8 cellular contexts compared by ENCODE assay signal in the genomic region with DNA sequence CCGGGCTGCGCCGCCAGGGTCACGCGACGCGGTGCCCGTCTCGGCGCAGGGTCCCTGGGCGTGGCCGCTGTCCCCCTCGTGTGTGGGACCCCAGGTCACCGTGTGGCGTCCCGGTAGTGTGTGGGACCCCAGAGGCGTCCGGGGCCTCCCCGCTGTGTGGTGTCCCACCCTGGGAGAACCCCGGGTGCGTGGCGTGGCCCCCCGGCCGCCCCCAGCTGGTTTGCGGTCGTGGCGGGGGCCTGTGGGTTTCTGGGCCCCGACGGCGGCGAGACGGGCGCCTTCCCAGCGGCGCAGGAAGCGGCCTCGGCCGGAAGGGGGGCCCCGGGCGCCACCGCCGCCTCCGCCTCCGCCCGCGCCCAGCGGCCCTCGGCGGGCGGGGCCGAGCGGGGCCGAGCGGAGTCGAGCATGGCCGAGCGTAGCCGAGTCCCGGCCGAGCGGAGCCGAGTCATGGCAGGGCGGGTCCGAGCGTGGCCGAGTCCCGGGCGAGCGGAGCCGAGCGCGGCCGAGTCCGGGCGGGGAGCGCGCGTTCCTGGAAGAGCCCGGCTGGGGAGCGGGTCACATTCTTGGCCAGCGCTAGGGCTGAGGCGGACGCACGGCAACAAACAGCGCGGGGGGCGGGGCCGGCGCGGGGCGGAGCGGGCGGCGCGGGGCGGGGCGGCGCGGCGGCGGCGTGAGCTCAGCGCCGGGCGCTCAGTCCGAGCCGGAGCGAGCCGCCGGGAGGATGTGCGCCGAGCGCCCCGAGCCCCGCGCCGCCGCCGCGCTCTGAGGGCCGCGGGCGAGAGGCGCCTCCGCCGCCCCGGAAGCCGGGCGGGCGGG. TPM values are rescaled to one million over a fixed set of nuclear protein-coding genes. Genes with fewer than 3 reads are reported as not detected.
DNase-seq lines count a peak whose midpoint lies in the region; ATAC-seq, FAIRE-seq and TF ChIP-seq lines count a peak whose summit lies in the region.

No MANE protein-coding gene starts in this region.

- under 1% methylated on average over 129 of the region's 130 CpGs for WGBS in right cardiac atrium

- peak; percentile 69 for TF ChIP-seq POLR2A in GM18505 (IDR thresholded peaks at IDR 0.05; ENCODE audit: borderline replicate concordance, extremely low read depth, insufficient read depth, insufficient read length)

- H3K27me3 ChIP-seq in right cardiac atrium (ENCODE audit: control insufficient read depth, insufficient read depth): no peaks in the 10 kb centered on the region

- H3K4me1 ChIP-seq in right cardiac atrium (ENCODE audit: control insufficient read depth, insufficient read depth, low read length): peaks cover 7% of the 10 kb centered on the region

- DNase-seq in NCI-H1694 treated with DMSO at 0.1 percent for 48 hours (lab: John Stamatoyannopoulos, UW) (peak; percentile 87), T-helper 2 cell (peak; percentile 83 to 98 (median 90)), anterior cingulate cortex (lab: John Stamatoyannopoulos, UW) (peak; percentile 66 to 98 (median 93)), right cardiac atrium (peak; percentile 97 to 99 (median 99)), pulmonary artery endothelial cell (ENCODE audit: low read depth, low spot score) (peak; percentile 81), urothelium cell line (ENCODE audit: low spot score) (peak; percentile 96)

- peak; percentile 82 for ATAC-seq in GM18505 (IDR thresholded peaks at IDR 0.05; ENCODE audit: unreplicated experiment)
- peak; percentile 73 for ATAC-seq in HG02938 (IDR thresholded peaks at IDR 0.05; ENCODE audit: unreplicated experiment)
- ATAC-seq in right cardiac atrium: peak; percentile 87 to 90

- peak overlapping the region; percentile 94 for H3K4me3 ChIP-seq in right cardiac atrium (ENCODE audit: low read length)

- no peaks in the 10 kb centered on the region for H3K9me3 ChIP-seq in right cardiac atrium (ENCODE audit: control insufficient read depth, low read length)

- intact Hi-C loops in right cardiac atrium (cut with DNase I): loop anchor here in 1 of 4 donors (2.0 kb wide), 1 partner anchor 15 kb away; no protein-coding TSS in a partner anchor

- peak overlapping the region; percentile 98 for H3K27ac ChIP-seq in right cardiac atrium (ENCODE audit: low read length)

- FAIRE-seq in urothelium cell line (lab: Jason Lieb, UNC): peak; percentile 92

RNA-seq across cellular contexts. Expression of a gene that starts 0.6 kb away (rescaled TPM):
- total RNA-seq in right cardiac atrium (10 to 100 TPM; 56.7 to 83.1 (median 68.9) TPM), pulmonary artery endothelial cell (18.7 and 20.8 TPM in 2 replicates)
- 35.6 TPM for polyA plus RNA-seq in right cardiac atrium

RNA-seq across cellular contexts. Expression of a gene that starts 33.0 kb away (rescaled TPM):
- total RNA-seq in right cardiac atrium: 10 to 100 TPM; 35.5 to 49.3 (median 37.2) TPM
- polyA plus RNA-seq in right cardiac atrium: 56.3 TPM
- 19.8 and 25.1 TPM in 2 replicates for total RNA-seq in pulmonary artery endothelial cell

Comparison
In these comparisons a context has a peak if more than half of its experiments do, and no peak if none do; other contexts are left out.
1. Peak in every context shown above with its lines: DNase-seq, ATAC-seq, H3K4me3 ChIP-seq and H3K27ac ChIP-seq.